Comparison of ENCODE assay signal across 8 cellular contexts in the genomic region with DNA sequence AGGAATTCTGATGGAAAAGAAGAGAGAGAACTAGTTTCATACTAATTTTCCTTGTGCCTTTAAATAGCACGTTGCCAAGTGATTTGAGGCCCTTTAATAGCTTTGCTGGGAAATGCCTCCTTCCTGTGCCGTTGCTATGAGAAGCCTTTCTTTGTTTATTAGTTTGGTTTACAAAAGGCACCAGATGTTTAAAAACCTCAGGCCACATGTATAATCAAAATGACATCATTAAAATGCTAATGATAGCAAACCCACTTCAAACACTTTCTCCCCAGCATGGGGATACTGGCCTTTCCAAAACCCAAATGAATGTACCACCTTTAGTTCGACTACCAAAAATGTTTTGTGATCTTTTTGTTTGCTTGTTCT. TPM values are rescaled to one million over a fixed set of nuclear protein-coding genes. Genes with fewer than 3 reads are reported as not detected.
A peak's percentile ranks its signal among the peaks of the same experiment; 100 is the strongest.
DNase-seq lines count a peak whose midpoint lies in the region; TF ChIP-seq lines count a peak whose summit lies in the region.

No MANE protein-coding gene starts in this region.

- no peak overlapping the region for H3K4me2 ChIP-seq in OCI-LY7 (ENCODE audit: low read length)

- CTCF ChIA-PET in OCI-LY7 (lab: Charles Lee; ENCODE audit: unreplicated experiment) = no interaction called here

- H3K36me3 ChIP-seq in muscle layer of colon (ENCODE audit: insufficient read depth, low read length) = no peaks in the 10 kb centered on the region
- no peaks in the 10 kb centered on the region for H3K36me3 ChIP-seq in BE2C
- H3K36me3 ChIP-seq in OCI-LY7 (ENCODE audit: insufficient read depth, low read length) = no peaks in the 10 kb centered on the region

- H3K9me3 ChIP-seq in muscle layer of colon (ENCODE audit: low read length) (no peaks in the 10 kb centered on the region), BE2C (no peaks in the 10 kb centered on the region), OCI-LY7 (ENCODE audit: low read length) (no peaks in the 10 kb centered on the region)

- no peak for TF ChIP-seq CTCF in BE2C (IDR thresholded peaks at IDR 0.05; ENCODE audit: low read depth, low read length)
- TF ChIP-seq CTCF in OCI-LY7 (conservative IDR thresholded peaks at IDR 0.05; ENCODE audit: low read length) = no peak

- BruUV-seq in OCI-LY7 (replicated peaks; lab: Mats Ljungman, UMichigan) = no TSS peak

- H3K27ac ChIP-seq in muscle layer of colon (ENCODE audit: low read depth, low read length) (peak overlapping the region; percentile 55), OCI-LY7 (ENCODE audit: low read depth, low read length, poor library complexity, severe bottlenecking) (no peak overlapping the region)

- no peak overlapping the region for H2AFZ ChIP-seq in OCI-LY7 (ENCODE audit: low read length)

- intact Hi-C loops in OCI-LY7 (cut with micrococcal nuclease; ENCODE audit: unreplicated experiment) = no loop called here

- H3K4me1 ChIP-seq in muscle layer of colon (ENCODE audit: insufficient read depth, low read length) (peaks cover 19% of the 10 kb centered on the region), BE2C (no peaks in the 10 kb centered on the region), OCI-LY7 (ENCODE audit: insufficient read depth, low read length, poor library complexity, severe bottlenecking) (no peaks in the 10 kb centered on the region)

- DNase-seq in EL = peak; percentile 58
- DNase-seq in NAMALWA (ENCODE audit: low spot score) = peak; percentile 56
- peak; percentile 92 for DNase-seq in dermis blood vessel endothelial cell
- DNase-seq in NOMO-1 treated with dmso at 0.1 percent for 144 hours (lab: John Stamatoyannopoulos, UW; ENCODE audit: unreplicated experiment) = no peak
- DNase-seq in BE2C = no peak
- no peak for DNase-seq in OCI-LY7 (ENCODE audit: low spot score)
- no peak for DNase-seq in HPDE6-E6E7 (ENCODE audit: extremely low spot score)

- POLR2A ChIA-PET in OCI-LY7 (lab: Charles Lee) = interaction anchor here (0.6 kb wide), 1 partner anchor 83 kb away, joined by 3 read pairs; no protein-coding TSS in a partner anchor

- no peaks in the 10 kb centered on the region for H3K79me2 ChIP-seq in OCI-LY7 (ENCODE audit: insufficient read depth, low read depth, low read length)

- H3K9me2 ChIP-seq in OCI-LY7 (ENCODE audit: insufficient read depth, low read length) = no peaks in the 10 kb centered on the region

- no peaks in the 10 kb centered on the region for H4K20me1 ChIP-seq in OCI-LY7 (ENCODE audit: insufficient read depth, low read length)

- H3K27me3 ChIP-seq in muscle layer of colon (ENCODE audit: control insufficient read depth in 1 of 2, insufficient read depth in 2 of 2, low read length in 2 of 2) (no peaks in the 10 kb centered on the region), BE2C (no peaks in the 10 kb centered on the region)

- H3K9ac ChIP-seq in muscle layer of colon (ENCODE audit: low read length) = no peak overlapping the region

- peak overlapping the region in 1 of 2 donors; percentile 12 for H3K4me3 ChIP-seq in muscle layer of colon (ENCODE audit: low read depth in 1 of 2, low read length in 2 of 2)
- no peak overlapping the region for H3K4me3 ChIP-seq in BE2C (ENCODE audit: low read depth, low read length)
- H3K4me3 ChIP-seq in OCI-LY7 (ENCODE audit: low read depth, low read length, poor library complexity, severe bottlenecking) = no peak overlapping the region

RNA-seq across cellular contexts. Expression of a gene that starts 50.0 kb away (rescaled TPM):
- total RNA-seq in dermis blood vessel endothelial cell (46.1 and 49.1 TPM in 2 replicates), OCI-LY7 (2022) (20.9 and 23.4 TPM in 2 replicates)
- polyA plus RNA-seq in BE2C (2012; ENCODE audit: insufficient read depth, insufficient read length, low read depth) = 13.5 TPM
- 12.0 and 12.7 TPM in 2 replicates for total RNA-seq in OCI-LY7 (2014; rRNA removed; shearing (Covaris generic))

Comparison
In these comparisons a context has a peak if more than half of its experiments do, and no peak if none do; other contexts are left out.
1. DNase-seq: peak in EL (single experiment), NAMALWA (single experiment) and dermis blood vessel endothelial cell (single experiment); none in NOMO-1 treated with dmso at 0.1 percent for 144 hours (single experiment), BE2C (single experiment), OCI-LY7 (single experiment) and HPDE6-E6E7 (single experiment).